8 cellular contexts compared by ENCODE assay signal in the genomic region with DNA sequence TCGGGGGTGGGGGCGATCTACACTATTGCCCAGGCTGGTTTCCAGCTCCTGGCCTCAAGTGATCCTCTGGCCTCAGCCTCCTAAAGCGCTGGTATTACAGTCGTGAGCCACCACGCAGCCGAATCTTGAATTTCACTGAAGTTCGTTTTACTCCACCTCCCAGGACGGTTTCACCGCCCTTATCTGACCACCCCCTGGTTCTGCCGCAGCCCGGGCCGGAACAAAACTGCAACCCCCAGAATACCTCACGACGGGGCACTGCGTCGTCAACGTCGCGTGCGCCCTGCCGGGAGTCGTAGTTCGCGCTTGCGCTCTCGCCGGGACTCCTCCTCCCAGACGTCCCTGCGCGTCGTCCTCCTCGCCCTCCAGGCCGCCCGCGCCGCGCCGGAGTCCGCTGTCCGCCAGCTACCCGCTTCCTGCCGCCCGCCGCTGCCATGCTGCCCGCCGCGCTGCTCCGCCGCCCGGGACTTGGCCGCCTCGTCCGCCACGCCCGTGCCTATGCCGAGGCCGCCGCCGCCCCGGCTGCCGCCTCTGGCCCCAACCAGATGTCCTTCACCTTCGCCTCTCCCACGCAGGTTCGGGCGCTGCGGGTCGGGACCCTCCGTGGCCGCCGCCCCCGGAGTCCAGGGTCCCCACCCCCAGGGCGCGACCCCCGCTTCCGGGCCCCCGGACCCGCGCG. TPM values are rescaled to one million over a fixed set of nuclear protein-coding genes. Genes with fewer than 3 reads are reported as not detected.
DNase-seq lines count a peak whose midpoint lies in the region; ATAC-seq, FAIRE-seq and TF ChIP-seq lines count a peak whose summit lies in the region.

A gene (plus strand): TSS at position 335 of the 679 bp plus-strand sequence. CDS start 100 bp downstream, at position 435.

- H3K4me1 ChIP-seq in HepG2 (ENCODE audit: insufficient read depth, low read length) = peaks cover 67% of the 10 kb centered on the region

- TF ChIP-seq EP300 in HepG2 (IDR thresholded peaks at IDR 0.05; ENCODE audit: low read depth in 2 of 2, low read length in 2 of 2) (no peak), HepG2 (CRISPR knock-in tag; IDR thresholded peaks at IDR 0.05; ENCODE audit: borderline replicate concordance) (no peak)

- intact Hi-C loops in HepG2 (cut with micrococcal nuclease; ENCODE audit: unreplicated experiment) = no loop called here

- H3K4me2 ChIP-seq in HepG2 (ENCODE audit: low read depth, low read length) = peak within 1 kb of the TSS; percentile 81

- H3K9me3 ChIP-seq in HepG2 (ENCODE audit: low read length) = no peaks in the 10 kb centered on the region

- peak within 1 kb of the TSS; percentile 80 to 93 (median 90) for H3K4me3 ChIP-seq in HepG2 (replicated peaks in 1 of 3; ENCODE audit: insufficient read depth in 1 of 3, low read depth in 2 of 3, low read length in 3 of 3)

- CTCF ChIA-PET in HepG2 (lab: Yijun Ruan, JAX; ENCODE audit: low intra/inter-chr PET ratio, low total read pairs) = interaction anchor here (2.2 kb wide), 1 partner anchor 20 kb away, joined by 17 read pairs; no protein-coding TSS in a partner anchor

- in situ Hi-C loops in HepG2 (cut with HindIII; ENCODE audit: extremely low pct_ligation_motif_present, low pct_unique_long_range_greater_than_20kb) = loop anchor here (5.0 kb wide), 1 partner anchor 36 kb away; a partner anchor contains a TSS

- POLR2A ChIA-PET in HepG2 (lab: Yijun Ruan, JAX) = interaction anchor here (0.6 to 10.1 kb wide), 8 partner anchors 9 to 570 kb away, joined by 3 to 469 read pairs (median 4); a partner anchor contains a TSS

- WGBS in HepG2 (ENCODE audit: low lambda C conversion rate) = under 1% methylated on average over 29 of the region's 79 CpGs

- no peaks in the 10 kb centered on the region for H4K20me1 ChIP-seq in HepG2 (ENCODE audit: insufficient read depth, low read length)

- H3K9ac ChIP-seq in HepG2 (ENCODE audit: insufficient read depth, low read depth, low read length) = peak within 1 kb of the TSS; percentile 88

- H2AFZ ChIP-seq in HepG2 (ENCODE audit: low read length) = no peak within 1 kb of the TSS

- no TSS peak for BruUV-seq in HepG2 (replicated peaks; lab: Mats Ljungman, UMichigan)

- no peaks in the 10 kb centered on the region for H3K36me3 ChIP-seq in HepG2 (replicated peaks in 1 of 2; ENCODE audit: control insufficient read depth in 1 of 2, insufficient read depth in 2 of 2, low read length in 2 of 2)

- peak within 1 kb of the TSS; percentile 96 for H3K27ac ChIP-seq in HepG2 (ENCODE audit: extremely low read length, insufficient read depth, low read length)

- peak; percentile 26 for ATAC-seq in HepG2

- TF ChIP-seq RAD21 in HepG2 (CRISPR knock-in tag; IDR thresholded peaks at IDR 0.05) = no peak; the same call in 1 of the 2 replicates

- peak; percentile 91 for FAIRE-seq in HepG2 (lab: Jason Lieb, UNC)

- no peaks in the 10 kb centered on the region for H3K27me3 ChIP-seq in HepG2 (ENCODE audit: control insufficient read depth in 1 of 2, insufficient read depth in 2 of 2, low read length in 2 of 2)

- peaks cover 22% of the 10 kb centered on the region for H3K79me2 ChIP-seq in HepG2 (ENCODE audit: insufficient read depth, low read length)

- TF ChIP-seq CTCF in AG09319 (IDR thresholded peaks at IDR 0.05; ENCODE audit: low read depth, low read length) (no peak), HepG2 (CRISPR knock-in tag; IDR thresholded peaks at IDR 0.05) (peak; percentile 33; the same call in 1 of the 2 replicates)

- TF ChIP-seq POLR2A in HepG2 (IDR thresholded peaks at IDR 0.05; ENCODE audit: insufficient read depth in 1 of 2, low read depth in 2 of 2, low read length in 2 of 2) = peak in 1 of 2 experiments; percentile 46; a peak in 1 of 4 replicates

- peak; percentile 85 for DNase-seq in AG09319 (ENCODE audit: extremely low read depth, low read depth)
- DNase-seq in GM19238 (ENCODE audit: insufficient read length, low spot score) = peak; percentile 100
- DNase-seq in HK-2 (ENCODE audit: unreplicated experiment) = peak; percentile 93
- DNase-seq in NCI-H82 (lab: John Stamatoyannopoulos, UW) = peak; percentile 94
- DNase-seq in activated CD4-positive, alpha-beta T cell treated with anti-CD3 and anti-CD28 coated beads, Interleukin-2, amount 50 U/mL, for 48 hours = peak; percentile 93 to 95
- DNase-seq in dermis microvascular lymphatic vessel endothelial cell (ENCODE audit: low read depth in 2 of 2) = peak; percentile 87 to 95
- DNase-seq in HepG2 (ENCODE audit: low spot score) = peak; percentile 88
- DNase-seq in stimulated activated CD4-positive, alpha-beta T cell treated with anti-CD3 and anti-CD28 coated beads, Interleukin-2, amount 100 ng/mL, for 48 hours = peak; percentile 87 to 98

TF ChIP-seq in HepG2, 621 proteins besides CTCF, POLR2A, EP300 and RAD21 (continues in another document):
- TF ChIP-seq ZNF670 (CRISPR knock-in tag; IDR thresholded peaks at IDR 0.05; ENCODE audit: borderline replicate concordance) (0 out of 2 replicates have a peak, but pooled peaks have one; percentile 25), SIN3B (IDR thresholded peaks at IDR 0.05; ENCODE audit: low read length) (no peak), NCOA1 (CRISPR knock-in tag; IDR thresholded peaks at IDR 0.05) (no peak), ZNF547 (CRISPR knock-in tag; IDR thresholded peaks at IDR 0.05) (peak; percentile 92), AKAP8 (CRISPR knock-in tag; IDR thresholded peaks at IDR 0.05) (peak; percentile 53; the same call in 1 of the 2 replicates), TSC22D2 (CRISPR knock-in tag; IDR thresholded peaks at IDR 0.05; ENCODE audit: borderline replicate concordance) (no peak), SP4 (CRISPR knock-in tag; IDR thresholded peaks at IDR 0.05) (peak; percentile 41; the same call in 1 of the 2 replicates), NCOA5 (CRISPR knock-in tag; IDR thresholded peaks at IDR 0.05) (no peak), ESRRA (CRISPR knock-in tag; IDR thresholded peaks at IDR 0.05; ENCODE audit: low read depth) (0 out of 2 replicates have a peak, but pooled peaks have one; percentile 24), FOXA3 (CRISPR knock-in tag; IDR thresholded peaks at IDR 0.05) (peak; percentile 39), NR1H2 (CRISPR knock-in tag; IDR thresholded peaks at IDR 0.05; ENCODE audit: borderline replicate concordance, low read depth) (no peak), ZMAT3 (CRISPR knock-in tag; conservative IDR thresholded peaks at IDR 0.05) (no peak), ZNF343 (CRISPR knock-in tag; IDR thresholded peaks at IDR 0.05) (no peak), FOSL2 (CRISPR knock-in tag; IDR thresholded peaks at IDR 0.05) (peak; percentile 29), KLF9 (CRISPR knock-in tag; IDR thresholded peaks at IDR 0.05; ENCODE audit: low read depth) (no peak), CREB1 (IDR thresholded peaks at IDR 0.05) (peak; percentile 93), CREB1 (CRISPR knock-in tag; IDR thresholded peaks at IDR 0.05) (peak; percentile 92)
- TF ChIP-seq, protein P1, sequence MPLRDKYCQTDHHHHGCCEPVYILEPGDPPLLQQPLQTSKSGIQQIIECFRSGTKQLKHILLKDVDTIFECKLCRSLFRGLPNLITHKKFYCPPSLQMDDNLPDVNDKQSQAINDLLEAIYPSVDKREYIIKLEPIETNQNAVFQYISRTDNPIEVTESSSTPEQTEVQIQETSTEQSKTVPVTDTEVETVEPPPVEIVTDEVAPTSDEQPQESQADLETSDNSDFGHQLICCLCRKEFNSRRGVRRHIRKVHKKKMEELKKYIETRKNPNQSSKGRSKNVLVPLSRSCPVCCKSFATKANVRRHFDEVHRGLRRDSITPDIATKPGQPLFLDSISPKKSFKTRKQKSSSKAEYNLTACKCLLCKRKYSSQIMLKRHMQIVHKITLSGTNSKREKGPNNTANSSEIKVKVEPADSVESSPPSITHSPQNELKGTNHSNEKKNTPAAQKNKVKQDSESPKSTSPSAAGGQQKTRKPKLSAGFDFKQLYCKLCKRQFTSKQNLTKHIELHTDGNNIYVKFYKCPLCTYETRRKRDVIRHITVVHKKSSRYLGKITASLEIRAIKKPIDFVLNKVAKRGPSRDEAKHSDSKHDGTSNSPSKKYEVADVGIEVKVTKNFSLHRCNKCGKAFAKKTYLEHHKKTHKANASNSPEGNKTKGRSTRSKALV (CRISPR knock-in tag; IDR thresholded peaks at IDR 0.05) = no peak
- TF ChIP-seq, protein P2, sequence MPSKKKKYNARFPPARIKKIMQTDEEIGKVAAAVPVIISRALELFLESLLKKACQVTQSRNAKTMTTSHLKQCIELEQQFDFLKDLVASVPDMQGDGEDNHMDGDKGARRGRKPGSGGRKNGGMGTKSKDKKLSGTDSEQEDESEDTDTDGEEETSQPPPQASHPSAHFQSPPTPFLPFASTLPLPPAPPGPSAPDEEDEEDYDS (CRISPR knock-in tag; IDR thresholded peaks at IDR 0.05) = peak; percentile 33; the same call in 1 of the 2 replicates

RNA-seq across cellular contexts. Expression of the gene that starts here (rescaled TPM):
- total RNA-seq in dermis microvascular lymphatic vessel endothelial cell (16.8 and 23.6 TPM in 2 replicates), HepG2 (2016; rRNA removed; fragmentation: Illumina TruSeq; extraction: Trizol) (78.7 and 88.0 TPM in 2 replicates)
- total RNA-seq in HepG2 (2016; cell fraction: cytosol; rRNA removed; fragmentation: Illumina TruSeq; extraction: Trizol; ENCODE audit: low read depth) = 72.7 and 79.4 TPM in 2 replicates
- total RNA-seq in HepG2 (2016; cell fraction: insoluble cytoplasmic fraction; rRNA removed; fragmentation: Illumina TruSeq; extraction: Trizol) = 80.1 and 93.1 TPM in 2 replicates
- total RNA-seq in HepG2 (2016; cell fraction: membrane; rRNA removed; fragmentation: Illumina TruSeq; extraction: Trizol) = 72.8 and 84.2 TPM in 2 replicates
- 40.6 and 53.8 TPM in 2 replicates for total RNA-seq in HepG2 (2016; cell fraction: nucleus; rRNA removed; fragmentation: Illumina TruSeq; extraction: Trizol)
- 39.4 and 49.3 TPM in 2 replicates for polyA plus RNA-seq in HepG2 (2011; rRNA removed)
- 61.0 and 112 TPM in 2 replicates for polyA plus RNA-seq in HepG2 (2011; cell fraction: cytosol; rRNA removed)
- 105 and 111 TPM in 2 replicates for polyA plus RNA-seq in HepG2 (2011; cell fraction: nucleus; rRNA removed)
- polyA plus RNA-seq in HepG2 (2012) = 67.0 and 70.9 TPM in 2 replicates
- polyA plus RNA-seq in HepG2 (2016; cell fraction: cytosol; fragmentation: Illumina TruSeq; extraction: Trizol; ENCODE audit: low read depth) = 126 and 135 TPM in 2 replicates
- polyA plus RNA-seq in HepG2 (2016; cell fraction: insoluble cytoplasmic fraction; fragmentation: Illumina TruSeq; extraction: Trizol; ENCODE audit: low read depth) = 131 and 155 TPM in 2 replicates
- 112 and 121 TPM in 2 replicates for polyA plus RNA-seq in HepG2 (2016; cell fraction: membrane; fragmentation: Illumina TruSeq; extraction: Trizol; ENCODE audit: low read depth)
- 129 and 134 TPM in 2 replicates for polyA plus RNA-seq in HepG2 (2016; cell fraction: nucleus; fragmentation: Illumina TruSeq; extraction: Trizol; ENCODE audit: insufficient read depth, low read depth)
- 60.5 and 86.6 TPM in 2 replicates for polyA minus RNA-seq in HepG2 (2011; rRNA and poly(A)+ RNA removed; ENCODE audit: low replicate concordance)
- polyA minus RNA-seq in HepG2 (2011; cell fraction: cytosol; rRNA and poly(A)+ RNA removed) = 53.6 and 68.0 TPM in 2 replicates
- polyA minus RNA-seq in HepG2 (2011; cell fraction: nucleus; rRNA and poly(A)+ RNA removed) = 14.7 and 18.9 TPM in 2 replicates

Comparison
In these comparisons a context has a peak if more than half of its experiments do, and no peak if none do; other contexts are left out.
1. Peak in every context shown above with its lines: DNase-seq, ATAC-seq, H3K4me3 ChIP-seq and H3K27ac ChIP-seq.